In the genomic region with DNA sequence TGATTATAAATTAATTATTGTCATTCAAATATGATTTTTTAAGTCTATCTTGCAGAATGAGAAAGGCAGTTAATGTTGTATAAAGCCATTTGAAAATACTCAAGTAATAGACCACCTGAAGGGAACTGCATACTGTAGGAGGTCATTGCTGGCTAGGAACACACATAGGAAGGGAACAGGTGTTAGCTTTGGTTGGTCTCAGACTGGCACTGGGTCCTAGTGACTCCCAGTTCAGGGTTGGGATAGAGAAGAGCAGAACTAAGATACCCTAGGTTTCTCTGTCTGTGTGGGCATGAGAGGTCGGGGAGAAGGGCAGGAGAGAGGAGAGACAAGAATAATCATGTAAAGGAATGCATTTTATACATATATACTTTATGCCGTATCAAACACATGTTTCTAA, we compare ENCODE assay signal across 7 cellular contexts.
"Had no signal": no experiment of that assay in that cellular context is flagged by ENCODE, and none has a peak within 500 bp of the region (broad histone marks: within the 10 kb centered on the region; RNA-seq: fewer than 3 reads in every experiment).

No MANE protein-coding gene starts in this region.

- H3K27ac ChIP-seq: GM23248 had no signal

- H3K4me3 ChIP-seq: GM23248, K562 had no signal

- FAIRE-seq: HTR-8/SVneo, K562 had no signal

- H3K9ac ChIP-seq: GM23248 had no signal

- DNase-seq: GM23248, H7, HCEC 1CT, IMR-90, KG1 had no signal

- H2AFZ ChIP-seq: GM23248 had no signal
